Comparison of ENCODE assay signal across 8 cellular contexts in the genomic region with DNA sequence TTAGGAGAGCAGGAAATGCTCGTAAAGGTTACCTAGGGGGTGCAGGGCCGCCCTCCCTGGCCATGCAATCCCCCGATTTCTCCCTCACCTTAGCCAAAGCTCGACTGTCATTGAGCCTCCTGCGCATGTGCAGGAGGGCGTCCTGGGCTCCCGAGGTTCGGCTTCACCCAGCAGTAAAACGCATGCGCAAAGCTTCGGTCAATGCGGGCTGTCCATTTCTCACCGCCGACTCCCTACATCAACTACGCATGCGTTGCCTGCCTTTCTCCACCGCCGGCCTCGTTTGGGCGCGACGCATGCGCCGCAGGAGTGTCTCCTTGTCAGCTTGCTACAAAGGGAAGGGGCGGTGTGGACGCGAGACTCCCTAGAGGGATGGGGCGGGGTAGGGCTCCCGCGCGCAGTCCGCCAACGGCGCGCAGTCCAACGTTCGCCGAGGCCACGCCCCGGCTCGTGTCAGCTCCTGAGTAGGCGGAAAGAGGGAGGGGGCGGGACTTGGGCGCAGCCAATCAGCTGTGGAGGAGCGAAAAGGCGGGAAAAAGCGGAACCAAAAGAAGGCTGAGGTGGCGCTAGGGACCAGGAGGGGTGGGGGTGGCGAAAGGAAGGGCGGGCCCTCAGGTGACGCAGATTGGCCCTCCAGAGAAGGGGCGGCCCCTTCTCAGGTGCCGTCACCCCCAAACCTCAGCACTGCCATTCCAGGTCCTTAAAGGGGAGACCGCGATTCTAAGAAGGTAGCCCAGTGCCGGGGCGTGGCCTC. TPM values are rescaled to one million over a fixed set of nuclear protein-coding genes. Genes with fewer than 3 reads are reported as not detected.
DNase-seq lines count a peak whose midpoint lies in the region; ATAC-seq lines count a peak whose summit lies in the region.

TSS of gene SYNGR4 (plus strand) at position 558 of the 754 bp plus-strand sequence. CDS start 1,476 bp downstream, outside the sequence.
TSS of gene TMEM143 (minus strand) at position 131 of the 754 bp plus-strand sequence. CDS start at position 111, 20 bp downstream.

- H3K36me3 ChIP-seq in effector memory CD4-positive, alpha-beta T cell (ENCODE audit: control insufficient read depth, insufficient read depth, low read length) = peaks cover 4% of the 10 kb centered on the region

- peak; percentile 100 for DNase-seq in COR-L47 (lab: John Stamatoyannopoulos, UW)
- DNase-seq in HT1080 (ENCODE audit: low read depth) = peak; percentile 99
- peak; percentile 99 to 100 for DNase-seq in NOMO-1 (lab: John Stamatoyannopoulos, UW; ENCODE audit: unreplicated experiment in 2 of 2)
- DNase-seq in activated CD8-positive, alpha-beta memory T cell treated with anti-CD3 and anti-CD28 coated beads for 48 hours (ENCODE audit: low read depth in 2 of 3, low spot score in 2 of 3) = peak; percentile 87 to 99 (median 94)
- peak; percentile 99 for DNase-seq in effector memory CD4-positive, alpha-beta T cell
- DNase-seq in lung microvascular endothelial cell (ENCODE audit: low read depth in 2 of 2) = peak; percentile 100
- DNase-seq in stimulated activated CD4-positive, alpha-beta T cell treated with anti-CD3 and anti-CD28 coated beads, TNF-alpha, amount 100 ng/mL, for 4 hours (ENCODE audit: low read depth in 3 of 3) = peak; percentile 92 to 96 (median 95)

- H3K9me3 ChIP-seq in effector memory CD4-positive, alpha-beta T cell (ENCODE audit: control insufficient read depth, low read length) = no peaks in the 10 kb centered on the region

- H3K4me3 ChIP-seq in effector memory CD4-positive, alpha-beta T cell (ENCODE audit: insufficient read depth, low read depth, low read length, poor library complexity, severe bottlenecking) = peak within 1 kb of the TSS; percentile 66

- H3K4me1 ChIP-seq in effector memory CD4-positive, alpha-beta T cell (ENCODE audit: control insufficient read depth, insufficient read depth, low read length, poor library complexity, severe bottlenecking) = peaks cover 12% of the 10 kb centered on the region

- no peaks in the 10 kb centered on the region for H3K27me3 ChIP-seq in effector memory CD4-positive, alpha-beta T cell (replicated peaks; ENCODE audit: control insufficient read depth, insufficient read depth, low read length, poor library complexity, severe bottlenecking)

- peak within 1 kb of the TSS; percentile 77 for H3K27ac ChIP-seq in effector memory CD4-positive, alpha-beta T cell (ENCODE audit: insufficient read depth, low read length, poor library complexity, severe bottlenecking)

- ATAC-seq in GM21367 (IDR thresholded peaks at IDR 0.05; ENCODE audit: unreplicated experiment) = peak; percentile 84

RNA-seq across cellular contexts. Expression of gene SYNGR4, which starts in this region (rescaled TPM):
- not detected in 2 replicates for total RNA-seq in HT1080 (2014; rRNA removed; shearing (Covaris generic))
- polyA plus RNA-seq in HT1080 (2015; cell fraction: cytosol; rRNA removed) = not detected in 2 replicates
- polyA plus RNA-seq in HT1080 (2015; cell fraction: nucleus; rRNA removed) = not detected in 2 replicates
- not detected in 2 replicates for total RNA-seq in lung microvascular endothelial cell

RNA-seq across cellular contexts. Expression of gene TMEM143, which starts in this region (rescaled TPM):
- 5.1 and 6.1 TPM in 2 replicates for total RNA-seq in HT1080 (2014; rRNA removed; shearing (Covaris generic))
- 5.5 and 7.8 TPM in 2 replicates for polyA plus RNA-seq in HT1080 (2015; cell fraction: cytosol; rRNA removed)
- 26.5 and 32.2 TPM in 2 replicates for polyA plus RNA-seq in HT1080 (2015; cell fraction: nucleus; rRNA removed)
- total RNA-seq in lung microvascular endothelial cell = 2.0 and 2.2 TPM in 2 replicates

Comparison
In these comparisons a context has a peak if more than half of its experiments do, and no peak if none do; other contexts are left out.
1. Peak in every context shown above with its lines: DNase-seq, ATAC-seq, H3K4me3 ChIP-seq and H3K27ac ChIP-seq.